ENCODE assay signal across 6 cellular contexts in the genomic region with DNA sequence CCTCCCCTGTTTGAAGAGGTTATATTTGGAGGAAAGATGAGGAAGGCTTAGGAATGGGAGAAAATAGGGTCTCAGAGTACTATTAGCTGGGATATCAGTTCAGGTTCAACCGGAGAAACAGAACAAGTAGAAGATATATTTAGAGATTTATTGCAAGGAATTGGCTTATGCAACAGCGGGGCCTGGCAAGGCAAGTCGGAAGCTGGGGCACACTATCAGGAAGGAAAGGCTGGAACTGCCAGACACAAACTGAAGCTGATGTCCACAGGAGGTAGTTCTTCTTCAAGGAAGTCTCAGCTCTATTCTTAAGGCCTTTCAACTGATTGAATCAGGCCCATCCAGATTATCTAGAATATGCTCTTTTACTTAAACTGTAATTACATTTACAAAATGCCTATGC.
"Had no signal": no experiment of that assay in that cellular context is flagged by ENCODE, and none has a peak within 500 bp of the region (broad histone marks: within the 10 kb centered on the region; RNA-seq: fewer than 3 reads in every experiment).

No MANE protein-coding gene starts in this region.

- H3K27ac ChIP-seq: HL-60, KMS-11 had no signal

- H3K9ac ChIP-seq: KMS-11 had no signal

- DNase-seq: IMR-90, KBM-7, KG1 had no signal

- H3K4me2 ChIP-seq: KMS-11 had no signal

- H3K4me3 ChIP-seq: K562 had no signal
